In the genomic region with DNA sequence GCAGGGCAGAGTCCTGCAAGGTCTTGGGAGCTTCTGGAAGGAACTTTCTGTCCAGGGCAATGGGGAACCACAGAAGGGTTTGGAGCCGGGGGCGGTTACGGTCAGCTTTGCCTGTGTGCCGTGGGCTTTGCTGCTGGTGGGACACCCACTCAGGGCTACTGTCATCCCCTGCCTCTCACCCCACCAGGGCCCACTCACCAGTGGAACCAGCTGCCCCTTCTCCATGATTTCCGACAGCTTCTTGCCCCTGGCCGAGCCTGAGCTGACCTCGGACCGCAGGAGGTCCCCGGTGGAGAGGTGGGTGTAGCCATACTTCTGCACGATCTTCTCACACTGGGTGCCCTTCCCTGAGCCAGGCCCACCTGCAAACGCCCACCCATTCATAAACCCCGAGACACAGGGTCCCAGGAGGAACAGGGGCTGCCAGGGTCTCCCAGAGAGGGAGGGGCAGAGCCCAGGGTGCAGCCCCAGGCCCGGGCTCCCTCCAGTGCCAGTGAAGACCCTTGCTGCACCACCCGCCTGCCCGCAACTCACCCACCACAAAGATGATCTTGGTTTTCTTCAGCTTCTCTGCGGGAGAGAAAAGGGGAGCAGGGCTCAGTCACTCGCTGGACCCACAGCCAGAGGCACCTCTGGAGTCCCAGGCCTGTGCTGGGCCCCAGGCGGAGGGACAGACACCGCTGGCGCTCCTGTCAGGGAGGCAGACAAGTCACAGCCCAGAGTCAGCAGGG, we compare ENCODE assay signal across 17 cellular contexts. TPM values are rescaled to one million over a fixed set of nuclear protein-coding genes. Genes with fewer than 3 reads are reported as not detected.
DNase-seq lines count a peak whose midpoint lies in the region; ATAC-seq and TF ChIP-seq lines count a peak whose summit lies in the region.
"Had no signal": no experiment of that assay in that cellular context is flagged by ENCODE, and none has a peak within 500 bp of the region (broad histone marks: within the 10 kb centered on the region; RNA-seq: fewer than 3 reads in every experiment).

No MANE protein-coding gene starts in this region.

- H4K20me1 ChIP-seq in OCI-LY7 (ENCODE audit: insufficient read depth, low read length), result no peaks in the 10 kb centered on the region

- no peak overlapping the region for H3K4me3 ChIP-seq in right atrium auricular region
- no peak overlapping the region for H3K4me3 ChIP-seq in heart left ventricle
- H3K4me3 ChIP-seq in ectodermal cell (ENCODE audit: insufficient read depth, low read depth, low read length), result no peak overlapping the region
- H3K4me3 ChIP-seq in ovary, result no peak overlapping the region
- no peak overlapping the region for H3K4me3 ChIP-seq in OCI-LY7 (ENCODE audit: low read depth, low read length, poor library complexity, severe bottlenecking)

- H3K27ac ChIP-seq in right atrium auricular region (peak overlapping the region; percentile 93 to 94), heart left ventricle (peak overlapping the region in 6 of 12 donors; percentile 13 to 96 (median 92)), ectodermal cell (ENCODE audit: insufficient read depth, low read depth, low read length, poor library complexity, severe bottlenecking) (peak overlapping the region; percentile 6), ovary (peak overlapping the region; percentile 6 to 72), OCI-LY7 (ENCODE audit: low read depth, low read length, poor library complexity, severe bottlenecking) (no peak overlapping the region)
- H3K27ac ChIP-seq: C4-2B had no signal

- TF ChIP-seq POLR2A in heart left ventricle (IDR thresholded peaks at IDR 0.05) (no peak), ovary (IDR thresholded peaks at IDR 0.05) (no peak)

- H3K27me3 ChIP-seq in right atrium auricular region (no peaks in the 10 kb centered on the region), heart left ventricle (no peaks in the 10 kb centered on the region), ectodermal cell (ENCODE audit: control insufficient read depth, insufficient read depth, low read length, poor library complexity, severe bottlenecking) (no peaks in the 10 kb centered on the region), ovary (no peaks in the 10 kb centered on the region)

- H3K9me2 ChIP-seq in OCI-LY7 (ENCODE audit: insufficient read depth, low read length), result no peaks in the 10 kb centered on the region

- peaks cover 2 to 68% of the 10 kb centered on the region in 2 donors for H3K4me1 ChIP-seq in right atrium auricular region
- peaks cover 0 to 74% (median 48%) of the 10 kb centered on the region in 12 donors for H3K4me1 ChIP-seq in heart left ventricle
- peaks cover 23% of the 10 kb centered on the region for H3K4me1 ChIP-seq in ectodermal cell (ENCODE audit: control insufficient read depth, insufficient read depth, low read length)
- peaks cover 33% of the 10 kb centered on the region for H3K4me1 ChIP-seq in ovary (ENCODE audit: insufficient read depth)
- no peaks in the 10 kb centered on the region for H3K4me1 ChIP-seq in OCI-LY7 (ENCODE audit: insufficient read depth, low read length, poor library complexity, severe bottlenecking)

- no peak for ATAC-seq in heart left ventricle
- no peak for ATAC-seq in sciatic nerve
- ATAC-seq: HepG2, PC-3 had no signal

- 89 to 94% (median 92%) methylated on average over 12 to 20 of the region's 20 CpGs for WGBS in heart left ventricle, 4 donors
- 92 to 94% methylated on average over 20 of the region's 20 CpGs for WGBS in ectodermal cell, 2 experiments
- 85 to 91% (median 88%) methylated on average over 20 of the region's 20 CpGs for WGBS in ovary, 3 donors

- H3K36me3 ChIP-seq in right atrium auricular region (peaks cover 51% of the 10 kb centered on the region), heart left ventricle (peaks cover 0 to 56% (median 39%) of the 10 kb centered on the region in 9 donors), ectodermal cell (ENCODE audit: control insufficient read depth, insufficient read depth, low read length) (no peaks in the 10 kb centered on the region), ovary (no peaks in the 10 kb centered on the region), OCI-LY7 (ENCODE audit: insufficient read depth, low read length) (no peaks in the 10 kb centered on the region)

- TF ChIP-seq EP300 in ovary (IDR thresholded peaks at IDR 0.05), result no peak

- DNase-seq in right atrium auricular region (ENCODE audit: low spot score), result no peak
- no peak for DNase-seq in heart left ventricle
- DNase-seq in ovary, result no peak
- DNase-seq in OCI-LY7 (ENCODE audit: low spot score), result no peak
- no peak for DNase-seq in sciatic nerve (ENCODE audit: low spot score)
- DNase-seq in NCI-H524 treated with DMSO at 0.1 percent for 48 hours (lab: John Stamatoyannopoulos, UW), result no peak
- no peak for DNase-seq in KBM-7
- DNase-seq: DMS153; EL; GOT3; NCI-H2081; NCI-H526; NK-92 treated with Interleukin-12 subunit alpha and Interleukin-12 subunit beta, amount 100 ng/mL, for 24 hours; PC-3 had no signal

- H2AFZ ChIP-seq in OCI-LY7 (ENCODE audit: low read length), result no peak overlapping the region

- in situ Hi-C loops in KBM-7 (cut with MboI; ENCODE audit: low pct_unique_long_range_greater_than_20kb, low sequenced_read_pairs), result no loop called here

- no peaks in the 10 kb centered on the region for H3K79me2 ChIP-seq in OCI-LY7 (ENCODE audit: insufficient read depth, low read depth, low read length)

- no peak overlapping the region for H3K4me2 ChIP-seq in OCI-LY7 (ENCODE audit: low read length)

- TF ChIP-seq CTCF in right atrium auricular region (IDR thresholded peaks at IDR 0.05) (no peak), heart left ventricle (IDR thresholded peaks at IDR 0.05) (no peak), ovary (IDR thresholded peaks at IDR 0.05) (no peak), OCI-LY7 (conservative IDR thresholded peaks at IDR 0.05; ENCODE audit: low read length) (no peak)

- BruUV-seq in OCI-LY7 (replicated peaks; lab: Mats Ljungman, UMichigan), result no TSS peak

- CTCF ChIA-PET in OCI-LY7 (lab: Charles Lee; ENCODE audit: unreplicated experiment), result interaction anchor here (0.6 kb wide), 1 partner anchor 70 kb away, joined by 4 read pairs; no protein-coding TSS in a partner anchor

- intact Hi-C loops in heart left ventricle (cut with DNase I), result loop anchor here in 9 of 10 donors (2.0 to 5.0 kb wide), 8 partner anchors 40 to 280 kb away; a partner anchor contains a TSS
- intact Hi-C loops in ovary (cut with DNase I), result loop anchor here in 1 of 4 donors (5.0 kb wide), 1 partner anchor 135 kb away; a partner anchor contains a TSS
- intact Hi-C loops in OCI-LY7 (cut with micrococcal nuclease; ENCODE audit: unreplicated experiment), result loop anchor here (5.0 to 10.0 kb wide), 2 partner anchors 50 to 368 kb away; no protein-coding TSS in a partner anchor
- intact Hi-C loops in sciatic nerve (cut with DNase I), result loop anchor here (5.0 kb wide), 1 partner anchor 40 kb away; no protein-coding TSS in a partner anchor

- no peaks in the 10 kb centered on the region for H3K9me3 ChIP-seq in right atrium auricular region
- no peaks in the 10 kb centered on the region for H3K9me3 ChIP-seq in heart left ventricle
- no peaks in the 10 kb centered on the region for H3K9me3 ChIP-seq in ectodermal cell (ENCODE audit: control insufficient read depth, low read length)
- H3K9me3 ChIP-seq in ovary, result no peaks in the 10 kb centered on the region
- H3K9me3 ChIP-seq in OCI-LY7 (ENCODE audit: low read length), result no peaks in the 10 kb centered on the region

- POLR2A ChIA-PET in OCI-LY7 (lab: Charles Lee), result interaction anchor here (0.6 kb wide), 1 partner anchor 214 kb away, joined by 4 read pairs; no protein-coding TSS in a partner anchor

RNA-seq across cellular contexts. Expression of a gene that starts 4.8 kb away (rescaled TPM):
- total RNA-seq in right atrium auricular region (100 to 1,000 TPM; 263 to 398 TPM), heart left ventricle (100 to 1,000 TPM; 415 to 810 (median 586) TPM), ovary (100 to 1,000 TPM in 6 of 7 donors, 10 to 100 TPM in 1; 30.9 to 174 (median 151) TPM), OCI-LY7 (2022) (21.6 and 22.6 TPM in 2 replicates), sciatic nerve (61.0 TPM)
- polyA plus RNA-seq in heart left ventricle (1,000 to 10,000 TPM in 1 of 2 donors, 100 to 1,000 TPM in 1; 312 to 1,060 TPM), ovary (10 to 100 TPM; 37.7 to 87.4 TPM)
- 39.2 TPM for polyA plus RNA-seq in ectodermal cell (2013, experiment 1 of 4)
- 27.4 TPM for polyA plus RNA-seq in ectodermal cell (2013, experiment 2 of 4)
- polyA plus RNA-seq in ectodermal cell (2013, experiment 3 of 4), result 31.3 TPM
- 35.0 TPM for polyA plus RNA-seq in ectodermal cell (2013, experiment 4 of 4)
- 10.7 and 19.5 TPM in 2 replicates for total RNA-seq in OCI-LY7 (2014; rRNA removed; shearing (Covaris generic))

RNA-seq across cellular contexts. Expression of a gene that starts 18.2 kb away (rescaled TPM):
- total RNA-seq in right atrium auricular region (100 to 1,000 TPM; 142 to 511 TPM), heart left ventricle (100 to 1,000 TPM; 116 to 252 (median 133) TPM), ovary (100 to 1,000 TPM in 5 of 7 donors, 10 to 100 TPM in 2; 59.7 to 298 (median 217) TPM), OCI-LY7 (2022) (not detected in 2 replicates), sciatic nerve (285 TPM)
- polyA plus RNA-seq in heart left ventricle (100 to 1,000 TPM; 156 to 245 TPM), ovary (100 to 1,000 TPM in 1 of 2 donors, 10 to 100 TPM in 1; 54.7 to 191 TPM)
- 0.46 TPM for polyA plus RNA-seq in ectodermal cell (2013, experiment 1 of 4)
- 0.44 TPM for polyA plus RNA-seq in ectodermal cell (2013, experiment 2 of 4)
- polyA plus RNA-seq in ectodermal cell (2013, experiment 3 of 4), result 0.43 TPM
- 0.53 TPM for polyA plus RNA-seq in ectodermal cell (2013, experiment 4 of 4)
- total RNA-seq in OCI-LY7 (2014; rRNA removed; shearing (Covaris generic)), result not detected in 2 replicates

RNA-seq across cellular contexts. Expression of a gene that starts 26.7 kb away (rescaled TPM):
- total RNA-seq in right atrium auricular region (100 to 1,000 TPM in 1 of 2 donors, 10 to 100 TPM in 1; 68.2 to 106 TPM), heart left ventricle (10 to 100 TPM; 28.4 to 75.9 (median 45.6) TPM), ovary (100 to 1,000 TPM in 5 of 7 donors, 10 to 100 TPM in 2; 58.5 to 141 (median 111) TPM), OCI-LY7 (2022) (51.3 and 52.7 TPM in 2 replicates), sciatic nerve (108 TPM)
- polyA plus RNA-seq in heart left ventricle (10 to 100 TPM; 35.7 to 37.5 TPM), ovary (100 to 1,000 TPM in 1 of 2 donors, 10 to 100 TPM in 1; 52.5 to 145 TPM)
- 33.3 TPM for polyA plus RNA-seq in ectodermal cell (2013, experiment 1 of 4)
- 31.3 TPM for polyA plus RNA-seq in ectodermal cell (2013, experiment 2 of 4)
- polyA plus RNA-seq in ectodermal cell (2013, experiment 3 of 4), result 26.3 TPM
- polyA plus RNA-seq in ectodermal cell (2013, experiment 4 of 4), result 29.3 TPM
- 38.8 and 43.7 TPM in 2 replicates for total RNA-seq in OCI-LY7 (2014; rRNA removed; shearing (Covaris generic))

RNA-seq across cellular contexts. Expression of a gene that starts 44.2 kb away (rescaled TPM):
- total RNA-seq in right atrium auricular region (10 to 100 TPM; 31.7 to 59.0 TPM), heart left ventricle (10 to 100 TPM; 28.3 to 66.1 (median 42.6) TPM), ovary (10 to 100 TPM; 29.5 to 58.4 (median 46.4) TPM), OCI-LY7 (2022) (118 and 125 TPM in 2 replicates), sciatic nerve (19.6 TPM)
- polyA plus RNA-seq in heart left ventricle (10 to 100 TPM; 17.0 to 72.0 TPM), ovary (10 to 100 TPM in 1 of 2 donors, 1 to 10 TPM in 1; 2.2 to 34.0 TPM)
- 8.7 TPM for polyA plus RNA-seq in ectodermal cell (2013, experiment 1 of 4)
- 8.1 TPM for polyA plus RNA-seq in ectodermal cell (2013, experiment 2 of 4)
- polyA plus RNA-seq in ectodermal cell (2013, experiment 3 of 4), result 10.3 TPM
- 10.7 TPM for polyA plus RNA-seq in ectodermal cell (2013, experiment 4 of 4)
- total RNA-seq in OCI-LY7 (2014; rRNA removed; shearing (Covaris generic)), result 112 and 180 TPM in 2 replicates

RNA-seq across cellular contexts. Expression of a gene that starts 57.9 kb away (rescaled TPM):
- total RNA-seq in right atrium auricular region (under 1 TPM in 1 of 2 donors, not detected in 1; 0.20 TPM), heart left ventricle (under 1 TPM in 7 of 9 donors, not detected in 2; 0.33 to 0.77 (median 0.51) TPM), ovary (1 to 10 TPM in 6 of 7 donors, under 1 TPM in 1; 0.48 to 4.0 (median 2.0) TPM), OCI-LY7 (2022) (4.4 and 4.6 TPM in 2 replicates), sciatic nerve (2.0 TPM)
- polyA plus RNA-seq in heart left ventricle (under 1 TPM; 0.12 to 0.15 TPM), ovary (under 1 TPM; 0.10 to 0.35 TPM)
- polyA plus RNA-seq in ectodermal cell (2013, experiment 1 of 4), result 3.6 TPM
- 4.1 TPM for polyA plus RNA-seq in ectodermal cell (2013, experiment 2 of 4)
- polyA plus RNA-seq in ectodermal cell (2013, experiment 3 of 4), result 3.8 TPM
- 6.3 TPM for polyA plus RNA-seq in ectodermal cell (2013, experiment 4 of 4)
- 0.59 and 0.95 TPM in 2 replicates for total RNA-seq in OCI-LY7 (2014; rRNA removed; shearing (Covaris generic))

Comparison
In these comparisons a context has a peak if more than half of its experiments do, and no peak if none do; other contexts are left out.
1. RNA of a gene that starts 18.2 kb away (total RNA-seq): 142 to 511 TPM in right atrium auricular region, 285 TPM in sciatic nerve (single experiment), 59.7 to 298 TPM in ovary and 116 to 252 TPM in heart left ventricle; not detected in OCI-LY7; every median in the first group is over 10 times any median in the second.